Comparison of ENCODE assay signal across 10 cellular contexts in genomic region chr22:36580371-36580770, GRCh38.
"Had no signal": no experiment of that assay in that cellular context is flagged by ENCODE, and none has a peak within 500 bp of the region (broad histone marks: within the 10 kb centered on the region; RNA-seq: fewer than 3 reads in every experiment).

No MANE protein-coding gene starts in this region.

- H3K4me3 ChIP-seq: GM23338 had no signal

- H3K4me2 ChIP-seq: GM23338 had no signal

- DNase-seq: H9, HCEC 1CT, HFFc6, KG1 had no signal

- ATAC-seq: GM23338, HepG2 had no signal

- FAIRE-seq: H1, H54, HepG2 had no signal

- H2AFZ ChIP-seq: GM23338 had no signal

- H3K36me3 Mint-ChIP-seq: IgD-negative memory B cell had no signal

- H3K27ac Mint-ChIP-seq: GM23338, H9, HFFc6, IgD-negative memory B cell had no signal

- H3K27ac ChIP-seq: HL-60 had no signal

- H3K4me3 Mint-ChIP-seq: GM23338, H9, HFFc6, IgD-negative memory B cell had no signal

- H3K9me3 Mint-ChIP-seq: HFFc6, IgD-negative memory B cell had no signal

- H3K4me1 Mint-ChIP-seq: GM23338, IgD-negative memory B cell had no signal
